Comparison of ENCODE assay signal across 9 cellular contexts in genomic region chr1:41811051-41811795, GRCh38.
A peak's percentile ranks its signal among the peaks of the same experiment; 100 is the strongest.
DNase-seq lines count a peak whose midpoint lies in the region; ATAC-seq and TF ChIP-seq lines count a peak whose summit lies in the region.
"Had no signal": no experiment of that assay in that cellular context is flagged by ENCODE, and none has a peak within 500 bp of the region (broad histone marks: within the 10 kb centered on the region; RNA-seq: fewer than 3 reads in every experiment).

No MANE protein-coding gene starts in this region.

- H3K4me1 Mint-ChIP-seq in stimulated activated naive CD8-positive, alpha-beta T cell treated with anti-CD3 and anti-CD28 coated beads, Interleukin-15, Interleukin-2, amounts not matched to agents 100 ng/mL and 50 ng/mL, for 24 hours (ENCODE audit: low read depth), result peaks cover 66% of the 10 kb centered on the region

- H3K27me3 Mint-ChIP-seq in stimulated activated naive CD8-positive, alpha-beta T cell treated with anti-CD3 and anti-CD28 coated beads, Interleukin-15, Interleukin-2, amounts not matched to agents 100 ng/mL and 50 ng/mL, for 24 hours, result no peaks in the 10 kb centered on the region

- H3K36me3 Mint-ChIP-seq in stimulated activated naive CD8-positive, alpha-beta T cell treated with anti-CD3 and anti-CD28 coated beads, Interleukin-15, Interleukin-2, amounts not matched to agents 100 ng/mL and 50 ng/mL, for 24 hours (ENCODE audit: low read depth), result no peaks in the 10 kb centered on the region

- no peak for ATAC-seq in GM19467 (IDR thresholded peaks at IDR 0.05; ENCODE audit: unreplicated experiment)
- ATAC-seq: left ventricle myocardium superior had no signal

- no peak overlapping the region for H3K4me3 ChIP-seq in epithelial cell of esophagus (ENCODE audit: low read length)
- no peak overlapping the region for H3K4me3 ChIP-seq in dorsolateral prefrontal cortex

- peak overlapping the region; percentile 34 for H3K27ac Mint-ChIP-seq in stimulated activated naive CD8-positive, alpha-beta T cell treated with anti-CD3 and anti-CD28 coated beads, Interleukin-15, Interleukin-2, amounts not matched to agents 100 ng/mL and 50 ng/mL, for 24 hours

- TF ChIP-seq CTCF in epithelial cell of esophagus (IDR thresholded peaks at IDR 0.05; ENCODE audit: insufficient read depth, low read depth, low read length, missing control alignments), result no peak
- no peak for TF ChIP-seq CTCF in dorsolateral prefrontal cortex (IDR thresholded peaks at IDR 0.05 in 54 of 56, conservative IDR thresholded peaks at IDR 0.05 in 2 of 56; ENCODE audit: low read depth in 1 of 56, partially characterized antibody in 56 of 56)

- no peak overlapping the region for H3K27ac ChIP-seq in dorsolateral prefrontal cortex

- H3K4me3 Mint-ChIP-seq in stimulated activated naive CD8-positive, alpha-beta T cell treated with anti-CD3 and anti-CD28 coated beads, Interleukin-15, Interleukin-2, amounts not matched to agents 100 ng/mL and 50 ng/mL, for 24 hours, result peak overlapping the region; percentile 24

- intact Hi-C loops in dorsolateral prefrontal cortex (cut with DNase I), result no loop called here

- H3K27me3 ChIP-seq in dorsolateral prefrontal cortex, result no peaks in the 10 kb centered on the region

- H3K9me3 Mint-ChIP-seq in stimulated activated naive CD8-positive, alpha-beta T cell treated with anti-CD3 and anti-CD28 coated beads, Interleukin-15, Interleukin-2, amounts not matched to agents 100 ng/mL and 50 ng/mL, for 24 hours, result no peaks in the 10 kb centered on the region

- DNase-seq in activated T-cell treated with anti-CD3 and anti-CD28 coated beads for 24 hours (ENCODE audit: low read depth) (peak; percentile 45), epithelial cell of esophagus (ENCODE audit: low read depth) (peak; percentile 20), dorsolateral prefrontal cortex (no peak), NCI-H187 (lab: John Stamatoyannopoulos, UW) (no peak)
- no peak for DNase-seq in activated T-cell treated with anti-CD3 and anti-CD28 coated beads, Interleukin-2, amount 50 U/mL, for 1 hour
- DNase-seq in activated CD4-positive, CD25-positive, alpha-beta regulatory T cell treated with anti-CD3 and anti-CD28 coated beads, Interleukin-2, amount 50 U/mL, for 72 hours, result peak; percentile 57
- DNase-seq: left ventricle myocardium superior had no signal

Comparison
In these comparisons a context has a peak if more than half of its experiments do, and no peak if none do; other contexts are left out.
1. DNase-seq: peak in activated T-cell treated with anti-CD3 and anti-CD28 coated beads for 24 hours (single experiment), activated CD4-positive, CD25-positive, alpha-beta regulatory T cell treated with anti-CD3 and anti-CD28 coated beads, Interleukin-2, amount 50 U/mL, for 72 hours (single experiment) and epithelial cell of esophagus (single experiment); none in activated T-cell treated with anti-CD3 and anti-CD28 coated beads, Interleukin-2, amount 50 U/mL, for 1 hour (single experiment), dorsolateral prefrontal cortex (0 of 10) and NCI-H187 (0 of 2).